Comparison of ENCODE assay signal across 8 cellular contexts in the genomic region with DNA sequence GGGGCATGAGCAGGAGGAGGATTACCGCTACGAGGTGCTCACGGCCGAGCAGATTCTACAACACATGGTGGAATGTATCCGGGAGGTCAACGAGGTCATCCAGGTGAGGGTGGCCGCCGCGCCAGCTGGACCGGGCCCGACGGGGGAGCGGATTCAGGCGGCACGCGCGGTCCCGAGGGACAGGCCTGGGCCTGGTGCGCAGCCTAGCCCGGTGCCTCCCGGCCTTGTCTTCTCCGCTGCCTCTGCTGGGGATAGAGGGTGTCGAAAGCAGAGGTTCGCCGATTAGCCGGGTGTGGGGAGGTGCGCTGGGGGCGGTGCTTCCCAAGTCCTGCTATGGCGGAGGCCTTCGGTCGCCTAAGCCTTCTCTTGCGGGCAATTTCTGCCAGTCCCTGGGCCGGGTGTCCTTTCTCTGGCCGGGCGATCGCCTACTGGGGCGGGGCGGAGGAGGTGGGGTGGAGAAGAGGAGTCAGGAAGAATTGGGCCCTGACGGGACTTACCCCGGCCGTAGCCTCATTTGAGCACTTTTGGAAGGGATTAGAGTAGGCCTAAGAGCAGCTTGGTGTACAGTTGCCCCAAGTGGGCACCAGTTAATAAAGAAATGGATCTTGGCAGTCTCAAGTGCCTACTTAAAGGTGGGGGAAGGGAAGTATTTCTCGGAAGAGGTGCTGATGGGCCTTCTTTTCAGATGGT. TPM values are rescaled to one million over a fixed set of nuclear protein-coding genes. Genes with fewer than 3 reads are reported as not detected.
DNase-seq lines count a peak whose midpoint lies in the region; ATAC-seq and TF ChIP-seq lines count a peak whose summit lies in the region.

No MANE protein-coding gene starts in this region.

- intact Hi-C loops in CD4-positive, alpha-beta T cell (cut with DNase I, micrococcal nuclease) = loop anchor here (2.0 to 10.0 kb wide), 9 partner anchors 16 to 580 kb away; a partner anchor contains a TSS

- H3K27me3 ChIP-seq in CD4-positive, alpha-beta T cell (ENCODE audit: control insufficient read depth, insufficient read depth, low read length) = no peaks in the 10 kb centered on the region
- no peaks in the 10 kb centered on the region for H3K27me3 ChIP-seq in muscle layer of duodenum (ENCODE audit: low read depth, low read length)

- H3K4me1 Mint-ChIP-seq in CD4-positive, alpha-beta T cell (ENCODE audit: low read depth) = peaks cover 67% of the 10 kb centered on the region

- peaks cover 11 to 18% of the 10 kb centered on the region in 2 donors for H3K36me3 ChIP-seq in muscle layer of duodenum (ENCODE audit: control insufficient read depth in 1 of 2, insufficient read depth in 2 of 2, low read length in 2 of 2)

- H3K27ac Mint-ChIP-seq in CD4-positive, alpha-beta T cell = peak overlapping the region; percentile 99

- H3K9me3 Mint-ChIP-seq in CD4-positive, alpha-beta T cell = no peaks in the 10 kb centered on the region

- ATAC-seq in CD4-positive, alpha-beta T cell (ENCODE audit: poor library complexity) = peak; percentile 69
- ATAC-seq in GM19467 (IDR thresholded peaks at IDR 0.05; ENCODE audit: unreplicated experiment) = peak; percentile 39
- ATAC-seq in esophagus mucosa = peak; percentile 75

- TF ChIP-seq CTCF in CD4-positive, alpha-beta T cell (IDR thresholded peaks at IDR 0.05) = peak; percentile 17

- CTCF ChIA-PET in CD4-positive, alpha-beta T cell (lab: Charles Lee) = interaction anchor here (0.6 to 4.7 kb wide), 4 partner anchors 11 to 54 kb away, joined by 3 to 41 read pairs (median 4); no protein-coding TSS in a partner anchor

- peak; percentile 72 to 85 (median 77) for DNase-seq in CD4-positive, alpha-beta T cell
- peak; percentile 88 for DNase-seq in HT-29 (ENCODE audit: low spot score)
- DNase-seq in OCI-M1 (lab: John Stamatoyannopoulos, UW) = peak; percentile 82
- DNase-seq in activated T-cell treated with anti-CD3 and anti-CD28 coated beads, Interleukin-2, amount 50 U/mL, for 1 hour = peak; percentile 82
- peak; percentile 58 to 77 for DNase-seq in stimulated activated CD8-positive, alpha-beta memory T cell treated with anti-CD3 and anti-CD28 coated beads, Interleukin-7, amount 100 ng/mL, for 4 hours (ENCODE audit: low read depth in 2 of 2)

- POLR2A ChIA-PET in CD4-positive, alpha-beta T cell (lab: Charles Lee) = interaction anchor here (0.9 to 4.3 kb wide), 7 partner anchors 14 to 248 kb away, joined by 3 to 72 read pairs (median 4); a partner anchor contains a TSS

- H3K4me3 ChIP-seq in muscle layer of duodenum (ENCODE audit: low read depth in 1 of 2, low read length in 2 of 2) = peak overlapping the region; percentile 95 to 98

- H3K4me3 Mint-ChIP-seq in CD4-positive, alpha-beta T cell = peak overlapping the region; percentile 89

- peak overlapping the region; percentile 100 for H3K27ac ChIP-seq in CD4-positive, alpha-beta T cell (ENCODE audit: low read depth, low read length)
- H3K27ac ChIP-seq in muscle layer of duodenum (ENCODE audit: low read length) = peak overlapping the region; percentile 100

- no peaks in the 10 kb centered on the region for H3K9me3 ChIP-seq in CD4-positive, alpha-beta T cell (ENCODE audit: control insufficient read depth, low read length)
- H3K9me3 ChIP-seq in muscle layer of duodenum (ENCODE audit: control insufficient read depth in 1 of 2, low read length in 2 of 2) = no peaks in the 10 kb centered on the region

- H3K27me3 Mint-ChIP-seq in CD4-positive, alpha-beta T cell = no peaks in the 10 kb centered on the region

- H3K4me1 ChIP-seq in muscle layer of duodenum (ENCODE audit: control insufficient read depth in 1 of 2, insufficient read depth in 2 of 2, low read length in 2 of 2) = peaks cover 22 to 40% of the 10 kb centered on the region in 2 donors

- peaks cover 58% of the 10 kb centered on the region for H3K36me3 Mint-ChIP-seq in CD4-positive, alpha-beta T cell (ENCODE audit: low read depth)

RNA-seq across cellular contexts. Expression of a gene that starts 0.9 kb away (rescaled TPM):
- total RNA-seq in CD4-positive, alpha-beta T cell = 100 to 1,000 TPM; 281 to 283 TPM
- 39.4 and 44.1 TPM in 2 replicates for total RNA-seq in HT-29 (2014; rRNA removed; shearing (Covaris generic))
- total RNA-seq in esophagus mucosa = 98.7 TPM

Comparison
In these comparisons a context has a peak if more than half of its experiments do, and no peak if none do; other contexts are left out.
1. Peak in every context shown above with its lines: DNase-seq, ATAC-seq, H3K4me3 ChIP-seq and H3K27ac ChIP-seq.